ENCODE assay signal across 28 cellular contexts in the genomic region with DNA sequence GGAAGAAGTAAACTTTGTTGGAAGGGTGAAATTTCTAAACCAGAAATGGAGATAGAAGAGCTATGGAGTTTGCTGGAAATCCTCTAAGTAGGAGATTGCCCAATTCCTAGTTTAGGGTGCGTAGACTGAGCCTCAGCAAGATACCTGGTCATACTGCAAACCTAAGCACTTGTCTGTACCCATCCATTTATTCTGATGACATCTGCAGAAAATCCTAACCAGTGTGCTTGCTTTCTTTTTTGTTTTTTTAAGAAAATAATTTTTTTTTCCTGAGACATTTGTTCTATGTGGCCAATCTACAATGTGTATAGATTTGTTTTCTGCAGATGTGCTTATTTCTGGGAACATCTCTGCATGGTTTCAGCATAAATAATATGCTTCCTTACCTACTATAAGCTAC.
"Had no signal": no experiment of that assay in that cellular context is flagged by ENCODE, and none has a peak within 500 bp of the region (broad histone marks: within the 10 kb centered on the region; RNA-seq: fewer than 3 reads in every experiment).

No MANE protein-coding gene starts in this region.

- FAIRE-seq: colon, endometrium, endothelial cell of umbilical vein, frontal cortex had no signal

- H3K27ac ChIP-seq: colonic mucosa, coronary artery, dorsolateral prefrontal cortex, epithelial cell of prostate, esophagus muscularis mucosa, esophagus squamous epithelium, foreskin keratinocyte, gastrocnemius medialis, gastroesophageal sphincter, heart left ventricle, heart right ventricle had no signal

- H3K4me1 ChIP-seq: colonic mucosa, esophagus muscularis mucosa, esophagus squamous epithelium, gastrocnemius medialis, gastroesophageal sphincter, heart left ventricle, heart right ventricle had no signal

- H3K4me3 ChIP-seq: colonic mucosa, coronary artery, dorsolateral prefrontal cortex, esophagus muscularis mucosa, esophagus squamous epithelium, gastrocnemius medialis, gastroesophageal sphincter, heart left ventricle, heart right ventricle had no signal

- ATAC-seq: effector memory CD8-positive, alpha-beta T cell; esophagus mucosa; foreskin keratinocyte; gastrocnemius medialis; gastroesophageal sphincter; heart left ventricle; heart right ventricle had no signal

- H3K9me3 ChIP-seq: colonic mucosa, esophagus muscularis mucosa, esophagus squamous epithelium, gastrocnemius medialis, gastroesophageal sphincter, heart left ventricle, heart right ventricle had no signal

- H3K36me3 ChIP-seq: colonic mucosa, esophagus muscularis mucosa, esophagus squamous epithelium, gastrocnemius medialis, gastroesophageal sphincter, heart left ventricle, heart right ventricle had no signal

- DNase-seq: colonic mucosa; cortex of kidney; dermis blood vessel endothelial cell; dorsolateral prefrontal cortex; effector CD4-positive, alpha-beta T cell; effector CD8-positive, alpha-beta T cell; effector memory CD4-positive, alpha-beta T cell; effector memory CD8-positive, alpha-beta T cell; endodermal cell; erythroblast; esophagus squamous epithelium; foreskin fibroblast; foreskin keratinocyte; foreskin melanocyte; gastrocnemius medialis; glutamatergic neuron; head of caudate nucleus; heart left ventricle; heart right ventricle had no signal

- H3K27me3 ChIP-seq: colonic mucosa, dorsolateral prefrontal cortex, esophagus muscularis mucosa, esophagus squamous epithelium, foreskin keratinocyte, gastrocnemius medialis, gastroesophageal sphincter, heart right ventricle had no signal
